In genomic region chr2:231403421-231404182, GRCh38 we compare ENCODE assay signal across 3 cellular contexts. TPM values are rescaled to one million over a fixed set of nuclear protein-coding genes. Genes with fewer than 3 reads are reported as not detected.
"Had no signal": no experiment of that assay in that cellular context is flagged by ENCODE, and none has a peak within 500 bp of the region (broad histone marks: within the 10 kb centered on the region; RNA-seq: fewer than 3 reads in every experiment).

No MANE protein-coding gene starts in this region.

RNA-seq across cellular contexts. Expression of gene B3GNT7, which starts 8.1 kb away (rescaled TPM):
- total RNA-seq: activated CD4-positive, alpha-beta T cell treated with anti-CD3 and anti-CD28 coated beads, Interleukin-2, amount 10 ng/mL, durations not matched to agents 7 days and 5 days; T-helper 2 cell treated with Interferon-gamma antibody and Interleukin-4, amounts not matched to agents 100 ng/mL and 5 ng/mL, for 36 hours had no signal
- polyA plus RNA-seq: keratinocyte had no signal
